ENCODE assay signal across 6 cellular contexts in genomic region chr3:124443446-124443845, GRCh38.
"Had no signal": no experiment of that assay in that cellular context is flagged by ENCODE, and none has a peak within 500 bp of the region (broad histone marks: within the 10 kb centered on the region; RNA-seq: fewer than 3 reads in every experiment).

No MANE protein-coding gene starts in this region.

- ATAC-seq: HepG2, K562 had no signal

- H3K36me3 Mint-ChIP-seq: IgD-negative memory B cell had no signal

- H3K9me3 Mint-ChIP-seq: IgD-negative memory B cell had no signal

- H3K27ac Mint-ChIP-seq: IgD-negative memory B cell had no signal

- H3K4me3 ChIP-seq: K562 had no signal

- DNase-seq: IMR-90, KBM-7 had no signal

- H3K4me3 Mint-ChIP-seq: IgD-negative memory B cell had no signal

- H3K27ac ChIP-seq: HL-60 had no signal

- H3K4me1 Mint-ChIP-seq: IgD-negative memory B cell had no signal
